In genomic region chr19:50696065-50696425, GRCh38 we compare ENCODE assay signal across 23 cellular contexts. TPM values are rescaled to one million over a fixed set of nuclear protein-coding genes. Genes with fewer than 3 reads are reported as not detected.
"Had no signal": no experiment of that assay in that cellular context is flagged by ENCODE, and none has a peak within 500 bp of the region (broad histone marks: within the 10 kb centered on the region; RNA-seq: fewer than 3 reads in every experiment).

No MANE protein-coding gene starts in this region.

- FAIRE-seq: frontal cortex, keratinocyte, pancreas had no signal

- H3K9me3 ChIP-seq: breast epithelium, heart left ventricle, pancreas, sigmoid colon, thyroid gland, vagina had no signal

- H3K9me3 Mint-ChIP-seq: activated naive CD8-positive, alpha-beta T cell treated with anti-CD3 and anti-CD28 coated beads, Interleukin-2, amount 10 ng/mL, durations not matched to agents 7 days and 5 days; endodermal cell; neural crest cell; T-helper 2 cell treated with Interferon-gamma antibody and Interleukin-4, amounts not matched to agents 5 μg/mL and 100 μg/mL, for 36 hours had no signal

- H3K36me3 ChIP-seq: breast epithelium, heart left ventricle, pancreas, sigmoid colon, thyroid gland, vagina had no signal

- H3K4me3 ChIP-seq: breast epithelium, heart left ventricle, pancreas, sigmoid colon, thyroid gland, vagina had no signal

- H3K36me3 Mint-ChIP-seq: activated naive CD8-positive, alpha-beta T cell treated with anti-CD3 and anti-CD28 coated beads, Interleukin-2, amount 10 ng/mL, durations not matched to agents 7 days and 5 days had no signal

- DNase-seq: activated CD4-positive, CD25-positive, alpha-beta regulatory T cell treated with anti-CD3 and anti-CD28 coated beads, Interleukin-2, amount 50 U/mL, for 72 hours; activated naive CD4-positive, alpha-beta T cell; activated naive CD8-positive, alpha-beta T cell treated with anti-CD3 and anti-CD28 coated beads, Interleukin-2, amount 10 ng/mL, durations not matched to agents 7 days and 5 days; activated T-cell treated with anti-CD3 and anti-CD28 coated beads for 4 hours; aorta; endodermal cell; heart left ventricle; midbrain; pancreas; sigmoid colon; stimulated activated CD4-positive, alpha-beta T cell treated with anti-CD3 and anti-CD28 coated beads, Interleukin-1b, Interleukin-23, amount 100 ng/mL, for 48 hours; thyroid gland had no signal

- H3K27ac ChIP-seq: breast epithelium, heart left ventricle, pancreas, sigmoid colon, thyroid gland, vagina had no signal

- H3K4me1 ChIP-seq: breast epithelium, pancreas, thyroid gland, vagina had no signal

- H3K4me1 Mint-ChIP-seq: activated naive CD8-positive, alpha-beta T cell treated with anti-CD3 and anti-CD28 coated beads, Interleukin-2, amount 10 ng/mL, durations not matched to agents 7 days and 5 days; endodermal cell; neural crest cell had no signal

- H3K4me3 Mint-ChIP-seq: activated naive CD8-positive, alpha-beta T cell treated with anti-CD3 and anti-CD28 coated beads, Interleukin-2, amount 10 ng/mL, durations not matched to agents 7 days and 5 days; endodermal cell; T-helper 2 cell treated with Interferon-gamma antibody and Interleukin-4, amounts not matched to agents 5 μg/mL and 100 μg/mL, for 36 hours had no signal

- H3K27ac Mint-ChIP-seq: activated naive CD8-positive, alpha-beta T cell treated with anti-CD3 and anti-CD28 coated beads, Interleukin-2, amount 10 ng/mL, durations not matched to agents 7 days and 5 days; endodermal cell; T-helper 2 cell treated with Interferon-gamma antibody and Interleukin-4, amounts not matched to agents 5 μg/mL and 100 μg/mL, for 36 hours had no signal

RNA-seq across cellular contexts. Expression of gene SHANK1, which starts 23.6 kb away (rescaled TPM):
- total RNA-seq: activated naive CD8-positive, alpha-beta T cell treated with anti-CD3 and anti-CD28 coated beads, Interleukin-2, amount 10 ng/mL, durations not matched to agents 7 days and 5 days; lung microvascular endothelial cell had no signal

RNA-seq across cellular contexts. Expression of gene C19orf81, which starts 46.8 kb away (rescaled TPM):
- total RNA-seq: aorta, breast epithelium, dermis microvascular lymphatic vessel endothelial cell, frontal cortex, left lobe of liver, lung microvascular endothelial cell, myocyte, sigmoid colon, vagina had no signal
- polyA plus RNA-seq: aorta, heart left ventricle, keratinocyte, sigmoid colon had no signal

RNA-seq across cellular contexts. Expression of gene SYT3, which starts 56.4 kb away (rescaled TPM):
- total RNA-seq: dermis microvascular lymphatic vessel endothelial cell, epithelial cell of proximal tubule, left lobe of liver, myocyte had no signal
- polyA plus RNA-seq: aorta, keratinocyte had no signal
